ENCODE assay signal across 19 cellular contexts in the genomic region with DNA sequence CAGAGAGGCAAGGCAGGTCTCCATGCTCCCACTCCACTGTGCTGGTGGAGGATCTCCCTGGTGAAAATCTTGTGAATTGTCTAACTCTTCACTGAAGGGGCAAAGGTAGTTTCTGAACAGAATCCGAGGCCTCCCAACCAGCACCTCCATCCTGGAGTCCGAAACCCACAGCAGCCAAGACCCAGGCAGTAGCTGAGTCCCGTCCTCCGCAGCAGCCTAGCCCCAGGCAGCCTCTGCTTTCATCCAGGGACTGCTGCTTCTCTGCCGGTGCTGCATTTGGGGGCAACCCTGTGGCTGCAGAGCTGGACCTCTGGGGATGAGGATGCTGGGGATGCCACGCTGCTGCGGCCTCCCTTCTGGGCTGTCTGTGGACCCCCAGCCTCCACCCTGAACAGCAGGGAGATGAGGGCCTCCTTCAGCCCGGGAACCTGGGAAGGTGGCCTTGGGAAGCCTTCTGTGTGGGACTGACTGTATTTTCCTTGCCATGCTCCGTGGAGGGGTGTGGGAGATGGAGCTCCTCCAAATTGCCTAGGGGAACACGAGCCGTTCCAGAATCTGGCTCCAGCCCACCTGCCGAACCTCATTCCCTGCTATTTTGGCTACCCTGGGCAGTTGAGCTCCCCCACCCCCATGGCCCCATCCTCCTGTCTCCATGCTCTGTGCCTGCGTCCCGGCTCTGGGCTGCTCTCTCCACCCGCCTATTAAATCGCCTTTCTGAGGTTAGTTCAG. TPM values are rescaled to one million over a fixed set of nuclear protein-coding genes. Genes with fewer than 3 reads are reported as not detected.
A peak's percentile ranks its signal among the peaks of the same experiment; 100 is the strongest.
DNase-seq lines count a peak whose midpoint lies in the region; ATAC-seq and TF ChIP-seq lines count a peak whose summit lies in the region.
"Had no signal": no experiment of that assay in that cellular context is flagged by ENCODE, and none has a peak within 500 bp of the region (broad histone marks: within the 10 kb centered on the region; RNA-seq: fewer than 3 reads in every experiment).

No MANE protein-coding gene starts in this region.

- no peak overlapping the region for H3K27ac Mint-ChIP-seq in stimulated activated naive B cell treated with anti-CD40 and anti-IgM and Interleukin-4, amounts not matched to agents 10 μg/mL and 1 μg/mL and 100 μg/mL, for 72 hours
- H3K27ac Mint-ChIP-seq: activated CD4-positive, alpha-beta memory T cell treated with anti-CD3 and anti-CD28 coated beads, Interleukin-2, amount 10 ng/mL, durations not matched to agents 7 days and 5 days; activated naive CD8-positive, alpha-beta T cell; CD8-positive, alpha-beta T cell; T-cell had no signal

- intact Hi-C loops in left ventricle myocardium inferior (cut with micrococcal nuclease): no loop called here

- TF ChIP-seq EP300 in gastroesophageal sphincter (IDR thresholded peaks at IDR 0.05): no peak

- H3K27me3 Mint-ChIP-seq in stimulated activated naive B cell treated with anti-CD40 and anti-IgM and Interleukin-4, amounts not matched to agents 10 μg/mL and 1 μg/mL and 100 μg/mL, for 72 hours: peaks cover 7 to 30% of the 10 kb centered on the region in 2 donors

- DNase-seq in left ventricle myocardium inferior (no peak), right atrium auricular region (ENCODE audit: low spot score) (no peak), erythroblast (lab: John Stamatoyannopoulos, UW) (no peak)
- DNase-seq in stimulated activated naive CD4-positive, alpha-beta T cell treated with Interleukin-2 at 50 U/mL for 16 hours (lab: John Stamatoyannopoulos, UW): no peak
- no peak for DNase-seq in stimulated activated naive B cell treated with anti-CD40 and anti-IgM and Interleukin-4, amounts not matched to agents 10 μg/mL and 1 μg/mL and 100 μg/mL, for 72 hours
- DNase-seq in activated CD8-positive, alpha-beta memory T cell treated with anti-CD3 and anti-CD28 coated beads for 24 hours: no peak
- DNase-seq: KG1, NCI-H2107 had no signal

- H3K4me3 ChIP-seq in left ventricle myocardium inferior: no peak overlapping the region
- no peak overlapping the region for H3K4me3 ChIP-seq in right atrium auricular region
- H3K4me3 ChIP-seq in gastroesophageal sphincter: no peak overlapping the region
- peak overlapping the region in 2 of 3 donors; percentile 6 to 45 for H3K4me3 ChIP-seq in skeletal muscle tissue (ENCODE audit: low read length in 3 of 3)
- H3K4me3 ChIP-seq: hepatocyte, skin epidermis had no signal

- ATAC-seq in gastroesophageal sphincter: no peak
- no peak for ATAC-seq in stimulated activated naive B cell treated with anti-CD40 and anti-IgM and Interleukin-4, amounts not matched to agents 10 μg/mL and 1 μg/mL and 100 μg/mL, for 72 hours (replicated peaks)
- ATAC-seq: activated CD4-positive, CD25-positive, alpha-beta regulatory T cell treated with anti-CD3 and anti-CD28 coated beads, Interleukin-2, amount 50 U/mL, for 24 hours had no signal

- WGBS in gastroesophageal sphincter (ENCODE audit: low coverage in 1 of 2), 2 donors: no CpG with 5 or more reads among the region's 16 CpGs

- peaks cover 0 to 5% of the 10 kb centered on the region in 2 donors for H3K9me3 Mint-ChIP-seq in stimulated activated naive B cell treated with anti-CD40 and anti-IgM and Interleukin-4, amounts not matched to agents 10 μg/mL and 1 μg/mL and 100 μg/mL, for 72 hours
- H3K9me3 Mint-ChIP-seq: activated CD4-positive, alpha-beta memory T cell treated with anti-CD3 and anti-CD28 coated beads, Interleukin-2, amount 10 ng/mL, durations not matched to agents 7 days and 5 days; CD8-positive, alpha-beta T cell; endodermal cell; T-cell had no signal

- H3K4me1 ChIP-seq in left ventricle myocardium inferior (peaks cover 12% of the 10 kb centered on the region), right atrium auricular region (peaks cover 0 to 11% of the 10 kb centered on the region in 2 donors), gastroesophageal sphincter (peaks cover 0 to 44% (median 13%) of the 10 kb centered on the region in 3 donors), skeletal muscle tissue (ENCODE audit: control insufficient read depth in 3 of 3, insufficient read depth in 3 of 3, low read length in 3 of 3) (peaks cover 3 to 15% (median 13%) of the 10 kb centered on the region in 3 donors)

- no peak overlapping the region for H3K4me3 Mint-ChIP-seq in stimulated activated naive B cell treated with anti-CD40 and anti-IgM and Interleukin-4, amounts not matched to agents 10 μg/mL and 1 μg/mL and 100 μg/mL, for 72 hours
- H3K4me3 Mint-ChIP-seq: activated CD4-positive, alpha-beta memory T cell treated with anti-CD3 and anti-CD28 coated beads, Interleukin-2, amount 10 ng/mL, durations not matched to agents 7 days and 5 days; activated naive CD8-positive, alpha-beta T cell; CD8-positive, alpha-beta T cell; endodermal cell; T-cell had no signal

- peak overlapping the region in 1 of 3 donors; percentile 54 for H3K9ac ChIP-seq in skeletal muscle tissue (ENCODE audit: low read depth in 1 of 3, low read length in 3 of 3)

- no peaks in the 10 kb centered on the region for H3K9me3 ChIP-seq in left ventricle myocardium inferior (replicated peaks)
- H3K9me3 ChIP-seq in right atrium auricular region: no peaks in the 10 kb centered on the region
- H3K9me3 ChIP-seq in gastroesophageal sphincter: no peaks in the 10 kb centered on the region
- H3K9me3 ChIP-seq in skeletal muscle tissue (ENCODE audit: control insufficient read depth in 3 of 3, low read length in 3 of 3): no peaks in the 10 kb centered on the region
- H3K9me3 ChIP-seq: neutrophil had no signal

- TF ChIP-seq CTCF in left ventricle myocardium inferior (IDR thresholded peaks at IDR 0.05; ENCODE audit: borderline replicate concordance) (no peak), right atrium auricular region (IDR thresholded peaks at IDR 0.05) (no peak), gastroesophageal sphincter (IDR thresholded peaks at IDR 0.05) (no peak)

- H3K36me3 Mint-ChIP-seq in stimulated activated naive B cell treated with anti-CD40 and anti-IgM and Interleukin-4, amounts not matched to agents 10 μg/mL and 1 μg/mL and 100 μg/mL, for 72 hours: no peaks in the 10 kb centered on the region
- H3K36me3 Mint-ChIP-seq: activated naive CD8-positive, alpha-beta T cell; CD8-positive, alpha-beta T cell; T-cell had no signal

- H3K27me3 ChIP-seq in left ventricle myocardium inferior (ENCODE audit: low read depth) (no peaks in the 10 kb centered on the region), right atrium auricular region (no peaks in the 10 kb centered on the region), gastroesophageal sphincter (peaks cover 10% of the 10 kb centered on the region), skeletal muscle tissue (ENCODE audit: control insufficient read depth in 3 of 3, insufficient read depth in 3 of 3, low read length in 3 of 3) (peaks cover 0 to 3% (median 0%) of the 10 kb centered on the region in 3 donors)
- H3K27me3 ChIP-seq: hepatocyte had no signal

- H3K36me3 ChIP-seq in left ventricle myocardium inferior (no peaks in the 10 kb centered on the region), right atrium auricular region (no peaks in the 10 kb centered on the region), gastroesophageal sphincter (no peaks in the 10 kb centered on the region), skeletal muscle tissue (ENCODE audit: control insufficient read depth in 3 of 3, insufficient read depth in 3 of 3, low read length in 3 of 3) (no peaks in the 10 kb centered on the region)
- H3K36me3 ChIP-seq: neutrophil had no signal

- H3K27ac ChIP-seq in left ventricle myocardium inferior (replicated peaks) (peak overlapping the region; percentile 32), right atrium auricular region (no peak overlapping the region), gastroesophageal sphincter (peak overlapping the region in 3 of 4 donors; percentile 42 to 62 (median 44)), skeletal muscle tissue (ENCODE audit: low read depth, low read length) (no peak overlapping the region)
- H3K27ac ChIP-seq: neutrophil had no signal

- TF ChIP-seq POLR2A in gastroesophageal sphincter (IDR thresholded peaks at IDR 0.05): no peak
- no peak for TF ChIP-seq POLR2A in erythroblast (IDR thresholded peaks at IDR 0.05; ENCODE audit: low read length)

- peaks cover 11 to 13% of the 10 kb centered on the region in 2 donors for H3K4me1 Mint-ChIP-seq in stimulated activated naive B cell treated with anti-CD40 and anti-IgM and Interleukin-4, amounts not matched to agents 10 μg/mL and 1 μg/mL and 100 μg/mL, for 72 hours

RNA-seq across cellular contexts. Expression of gene GREB1, which starts 48.1 kb away (rescaled TPM):
- total RNA-seq in left ventricle myocardium inferior (7.8 TPM), right atrium auricular region (1 to 10 TPM; 3.1 to 7.6 TPM), gastroesophageal sphincter (1 to 10 TPM; 3.1 to 8.8 (median 6.5) TPM), skeletal muscle tissue (6.8 TPM)

Comparison
In these comparisons a context has a peak if more than half of its experiments do, and no peak if none do; other contexts are left out.
1. H3K27ac ChIP-seq: peak in left ventricle myocardium inferior (single experiment) and gastroesophageal sphincter (3 of 4); none in right atrium auricular region (0 of 2) and skeletal muscle tissue (single experiment).
2. H3K4me3 ChIP-seq: peak in skeletal muscle tissue (2 of 3); none in left ventricle myocardium inferior (single experiment), right atrium auricular region (0 of 2) and gastroesophageal sphincter (0 of 2).